ENCODE assay signal across 25 cellular contexts in the genomic region with DNA sequence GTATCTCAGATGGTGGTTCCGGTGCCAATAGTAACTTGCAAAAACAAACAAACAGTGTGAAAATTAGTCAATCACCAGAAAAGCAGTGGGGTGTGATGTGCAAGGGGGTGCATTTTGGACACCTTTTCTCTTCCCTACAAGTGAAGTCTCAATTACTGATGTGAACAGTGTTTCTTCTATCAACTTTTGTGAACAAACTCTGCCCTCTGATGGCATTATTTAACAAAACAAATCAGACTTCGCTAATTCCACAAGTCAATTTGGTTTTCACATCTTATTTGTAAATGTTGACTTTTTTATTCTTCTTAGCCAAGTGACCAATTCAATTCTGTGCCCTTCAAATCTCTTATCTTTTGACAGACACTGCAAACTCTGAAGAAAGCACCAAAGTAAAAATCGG.
DNase-seq lines count a peak whose midpoint lies in the region; ATAC-seq and TF ChIP-seq lines count a peak whose summit lies in the region.
"Had no signal": no experiment of that assay in that cellular context is flagged by ENCODE, and none has a peak within 500 bp of the region (broad histone marks: within the 10 kb centered on the region; RNA-seq: fewer than 3 reads in every experiment).

No MANE protein-coding gene starts in this region.

- H3K4me1 ChIP-seq in foreskin keratinocyte: no peaks in the 10 kb centered on the region
- H3K4me1 ChIP-seq: esophagus squamous epithelium had no signal

- DNase-seq in ELR (ENCODE audit: low read depth): peak; percentile 19
- DNase-seq in T-helper 17 cell: no peak
- DNase-seq in foreskin keratinocyte: no peak
- no peak for DNase-seq in globus pallidus (ENCODE audit: low spot score)
- no peak for DNase-seq in occipital lobe (lab: John Stamatoyannopoulos, UW)
- no peak for DNase-seq in effector memory CD8-positive, alpha-beta T cell
- DNase-seq in NCI-H748 treated with DMSO at 0.1 percent for 48 hours (lab: John Stamatoyannopoulos, UW): no peak
- DNase-seq: CD8-positive, alpha-beta memory T cell; effector CD8-positive, alpha-beta T cell; esophagus squamous epithelium; kidney glomerular epithelial cell; mammary epithelial cell; NCI-H2107; nucleus accumbens; OCI-M1; retina; SHP77 treated with DMSO at 0.1 percent for 48 hours; stimulated activated CD4-positive, alpha-beta T cell treated with anti-CD3 and anti-CD28 coated beads, Interleukin-2, amount 100 ng/mL, for 48 hours; stimulated activated naive CD8-positive, alpha-beta T cell treated with anti-CD3 and anti-CD28 coated beads, Interleukin-15, Interleukin-2, amounts not matched to agents 100 U/mL and 50 U/mL, for 24 hours; thyroid gland had no signal

- peaks cover 3% of the 10 kb centered on the region for H3K36me3 Mint-ChIP-seq in T-helper 17 cell (ENCODE audit: low read depth)
- no peaks in the 10 kb centered on the region for H3K36me3 Mint-ChIP-seq in effector memory CD8-positive, alpha-beta T cell (ENCODE audit: insufficient read depth)

- H3K4me3 Mint-ChIP-seq in T-helper 17 cell: no peak overlapping the region
- H3K4me3 Mint-ChIP-seq in effector memory CD8-positive, alpha-beta T cell: no peak overlapping the region
- H3K4me3 Mint-ChIP-seq: activated naive CD8-positive, alpha-beta T cell; activated T-helper 17 cell treated with anti-CD3 and anti-CD28 coated beads, Interleukin-2, amount 50 U/mL, for 72 hours; CD8-positive, alpha-beta memory T cell; T-helper 1 cell treated with Interleukin-12 subunit alpha and Interleukin-12 subunit beta and Interleukin-4 antibody, amounts not matched to agents 30 μg/mL and 1 μg/mL, for 36 hours had no signal

- TF ChIP-seq CTCF in LNCAP (IDR thresholded peaks at IDR 0.05) (peak; percentile 34; the same call in 1 of the 2 replicates), foreskin keratinocyte (conservative IDR thresholded peaks at IDR 0.05) (peak; percentile 32)

- H3K4me1 Mint-ChIP-seq in T-helper 17 cell: peaks cover 9% of the 10 kb centered on the region
- H3K4me1 Mint-ChIP-seq in effector memory CD8-positive, alpha-beta T cell (ENCODE audit: low read depth in 2 of 2): peaks cover 0 to 2% of the 10 kb centered on the region in 2 donors
- H3K4me1 Mint-ChIP-seq: activated T-helper 17 cell treated with anti-CD3 and anti-CD28 coated beads, Interleukin-2, amount 50 U/mL, for 72 hours; CD8-positive, alpha-beta memory T cell had no signal

- H3K27ac Mint-ChIP-seq in T-helper 17 cell: peak overlapping the region; percentile 56
- no peak overlapping the region for H3K27ac Mint-ChIP-seq in effector memory CD8-positive, alpha-beta T cell
- H3K27ac Mint-ChIP-seq: activated naive CD8-positive, alpha-beta T cell; activated T-helper 17 cell treated with anti-CD3 and anti-CD28 coated beads, Interleukin-2, amount 50 U/mL, for 72 hours; T-helper 1 cell treated with Interleukin-12 subunit alpha and Interleukin-12 subunit beta and Interleukin-4 antibody, amounts not matched to agents 30 μg/mL and 1 μg/mL, for 36 hours had no signal

- ATAC-seq in T-helper 17 cell (no peak), foreskin keratinocyte (no peak)
- no peak for ATAC-seq in effector memory CD8-positive, alpha-beta T cell (replicated peaks)
- ATAC-seq: activated T-helper 17 cell treated with anti-CD3 and anti-CD28 coated beads, Interleukin-2, amount 50 U/mL, for 72 hours; stimulated activated naive CD8-positive, alpha-beta T cell treated with anti-CD3 and anti-CD28 coated beads, Interleukin-15, Interleukin-2, amounts not matched to agents 100 U/mL and 50 U/mL, for 24 hours had no signal

- no peaks in the 10 kb centered on the region for H3K27me3 Mint-ChIP-seq in T-helper 17 cell
- H3K27me3 Mint-ChIP-seq in effector memory CD8-positive, alpha-beta T cell: no peaks in the 10 kb centered on the region
- H3K27me3 Mint-ChIP-seq: activated naive CD8-positive, alpha-beta T cell; activated T-helper 17 cell treated with anti-CD3 and anti-CD28 coated beads, Interleukin-2, amount 50 U/mL, for 72 hours; CD8-positive, alpha-beta memory T cell had no signal

- H3K27ac ChIP-seq in foreskin keratinocyte: no peak overlapping the region
- H3K27ac ChIP-seq: esophagus squamous epithelium, HL-60, thyroid gland had no signal

- no peaks in the 10 kb centered on the region for H3K9me3 ChIP-seq in T-helper 17 cell (ENCODE audit: control insufficient read depth, low read length, poor library complexity, severe bottlenecking)
- H3K9me3 ChIP-seq: esophagus squamous epithelium, thyroid gland had no signal

- no peaks in the 10 kb centered on the region for H3K9me3 Mint-ChIP-seq in effector memory CD8-positive, alpha-beta T cell
- H3K9me3 Mint-ChIP-seq: activated T-helper 17 cell treated with anti-CD3 and anti-CD28 coated beads, Interleukin-2, amount 50 U/mL, for 72 hours; CD8-positive, alpha-beta memory T cell; T-helper 1 cell treated with Interleukin-12 subunit alpha and Interleukin-12 subunit beta and Interleukin-4 antibody, amounts not matched to agents 30 μg/mL and 1 μg/mL, for 36 hours had no signal

- H3K27me3 ChIP-seq in foreskin keratinocyte: no peaks in the 10 kb centered on the region
- H3K27me3 ChIP-seq: esophagus squamous epithelium, thyroid gland had no signal
